In genomic region chr10:129969528-129970264, GRCh38 we compare ENCODE assay signal across 9 cellular contexts. TPM values are rescaled to one million over a fixed set of nuclear protein-coding genes. Genes with fewer than 3 reads are reported as not detected.
DNase-seq lines count a peak whose midpoint lies in the region; ATAC-seq and TF ChIP-seq lines count a peak whose summit lies in the region.
"Had no signal": no experiment of that assay in that cellular context is flagged by ENCODE, and none has a peak within 500 bp of the region (broad histone marks: within the 10 kb centered on the region; RNA-seq: fewer than 3 reads in every experiment).

No MANE protein-coding gene starts in this region.

- H3K27me3 Mint-ChIP-seq in CD4-positive, CD25-positive, alpha-beta regulatory T cell: peaks cover 60% of the 10 kb centered on the region
- peaks cover 88% of the 10 kb centered on the region for H3K27me3 Mint-ChIP-seq in nephron (ENCODE audit: low read depth)

- TF ChIP-seq CTCF in coronary artery (IDR thresholded peaks at IDR 0.05): no peak
- no peak for TF ChIP-seq CTCF in nephron (IDR thresholded peaks at IDR 0.05; ENCODE audit: unreplicated experiment in 3 of 3)

- H3K27ac Mint-ChIP-seq in CD4-positive, CD25-positive, alpha-beta regulatory T cell: peak overlapping the region in 1 of 3 donors; percentile 58
- H3K27ac Mint-ChIP-seq in nephron: peak overlapping the region in 2 of 3 experiments; percentile 13 to 37

- peaks cover 5 to 27% (median 11%) of the 10 kb centered on the region in 4 donors for H3K4me1 Mint-ChIP-seq in CD4-positive, CD25-positive, alpha-beta regulatory T cell
- H3K4me1 Mint-ChIP-seq in nephron: peaks cover 34% of the 10 kb centered on the region

- H3K27me3 ChIP-seq in CD4-positive, CD25-positive, alpha-beta regulatory T cell (ENCODE audit: control insufficient read depth, insufficient read depth, low read length): peaks cover 25% of the 10 kb centered on the region
- H3K27me3 ChIP-seq in H7 (ENCODE audit: control insufficient read depth, insufficient read depth, low read length): peaks cover 95% of the 10 kb centered on the region

- peak overlapping the region in 3 of 4 donors; percentile 0 to 38 (median 13) for H3K4me3 Mint-ChIP-seq in CD4-positive, CD25-positive, alpha-beta regulatory T cell
- H3K4me3 Mint-ChIP-seq in nephron: peak overlapping the region; percentile 86 to 92 (median 90)

- H3K9me3 Mint-ChIP-seq in CD4-positive, CD25-positive, alpha-beta regulatory T cell: peaks cover 0 to 4% (median 0%) of the 10 kb centered on the region in 7 donors
- no peaks in the 10 kb centered on the region for H3K9me3 Mint-ChIP-seq in nephron

- no peaks in the 10 kb centered on the region for H3K36me3 ChIP-seq in CD4-positive, CD25-positive, alpha-beta regulatory T cell (ENCODE audit: control insufficient read depth, insufficient read depth, low read length)
- no peaks in the 10 kb centered on the region for H3K36me3 ChIP-seq in H7 (replicated peaks; ENCODE audit: control insufficient read depth, insufficient read depth, low read length)
- H3K36me3 ChIP-seq: brain microvascular endothelial cell had no signal

- no peaks in the 10 kb centered on the region for H3K36me3 Mint-ChIP-seq in CD4-positive, CD25-positive, alpha-beta regulatory T cell
- H3K36me3 Mint-ChIP-seq in nephron (ENCODE audit: low read depth): no peaks in the 10 kb centered on the region

- H3K4me3 ChIP-seq in CD4-positive, CD25-positive, alpha-beta regulatory T cell (ENCODE audit: low read depth, low read length): no peak overlapping the region
- H3K4me3 ChIP-seq in H7 (ENCODE audit: insufficient read depth, low read depth, low read length) (no peak overlapping the region), coronary artery (peak overlapping the region; percentile 71)

- H3K4me1 ChIP-seq in CD4-positive, CD25-positive, alpha-beta regulatory T cell (ENCODE audit: control insufficient read depth, insufficient read depth, low read length, poor library complexity, severe bottlenecking): peaks cover 15% of the 10 kb centered on the region

- ATAC-seq in CD4-positive, CD25-positive, alpha-beta regulatory T cell (ENCODE audit: low read depth in 2 of 2): no peak
- no peak for ATAC-seq in HG03571 (IDR thresholded peaks at IDR 0.05; ENCODE audit: unreplicated experiment)

- no peak overlapping the region for H3K27ac ChIP-seq in CD4-positive, CD25-positive, alpha-beta regulatory T cell (ENCODE audit: insufficient read depth, low read length, poor library complexity, severe bottlenecking)
- H3K27ac ChIP-seq in coronary artery: no peak overlapping the region
- H3K27ac ChIP-seq: brain microvascular endothelial cell had no signal

- no peak for DNase-seq in CD4-positive, CD25-positive, alpha-beta regulatory T cell
- DNase-seq in H7 (peak; percentile 74), coronary artery (ENCODE audit: low spot score) (no peak), germinal center (ENCODE audit: low spot score) (no peak)
- no peak for DNase-seq in activated effector memory CD4-positive, alpha-beta T cell treated with anti-CD3 and anti-CD28 coated beads, Interleukin-2, amount 50 U/mL, for 16 hours

- peaks cover 0 to 2% of the 10 kb centered on the region in 2 experiments for H3K9me3 ChIP-seq in CD4-positive, CD25-positive, alpha-beta regulatory T cell (ENCODE audit: control insufficient read depth in 2 of 2, low read length in 2 of 2)

RNA-seq across cellular contexts. Expression of gene EBF3, which starts 5.6 kb away (rescaled TPM):
- total RNA-seq in CD4-positive, CD25-positive, alpha-beta regulatory T cell: not detected
- polyA plus RNA-seq in CD4-positive, CD25-positive, alpha-beta regulatory T cell: not detected
- 0.76 and 1.4 TPM in 2 replicates for total RNA-seq in H7 (2014; rRNA removed; shearing (Covaris generic))
- total RNA-seq: epithelial cell of proximal tubule had no signal
